Comparison of ENCODE assay signal across 9 cellular contexts in genomic region chr2:40754912-40755311, GRCh38.
"Had no signal": no experiment of that assay in that cellular context is flagged by ENCODE, and none has a peak within 500 bp of the region (broad histone marks: within the 10 kb centered on the region; RNA-seq: fewer than 3 reads in every experiment).

No MANE protein-coding gene starts in this region.

- H3K9me3 Mint-ChIP-seq: GM23338, H9, HFFc6 had no signal

- H3K27ac ChIP-seq: GM23248 had no signal

- DNase-seq: GM23248, GOT3, H7, H9, HCEC 1CT, HFFc6 had no signal

- H3K27ac Mint-ChIP-seq: GM23338, H9, HFFc6 had no signal

- H3K4me1 Mint-ChIP-seq: H9 had no signal

- H3K4me3 ChIP-seq: GM23248, GM23338, HAP-1 had no signal

- H3K4me2 ChIP-seq: GM23338 had no signal

- H2AFZ ChIP-seq: GM23248, GM23338 had no signal

- H3K4me3 Mint-ChIP-seq: GM23338, H9, HFFc6 had no signal

- H3K9me3 ChIP-seq: HAP-1 had no signal

- H3K36me3 ChIP-seq: HAP-1 had no signal

- ATAC-seq: GM23338, HCT116 had no signal

- H3K9ac ChIP-seq: GM23248 had no signal
